ENCODE assay signal across 22 cellular contexts in the genomic region with DNA sequence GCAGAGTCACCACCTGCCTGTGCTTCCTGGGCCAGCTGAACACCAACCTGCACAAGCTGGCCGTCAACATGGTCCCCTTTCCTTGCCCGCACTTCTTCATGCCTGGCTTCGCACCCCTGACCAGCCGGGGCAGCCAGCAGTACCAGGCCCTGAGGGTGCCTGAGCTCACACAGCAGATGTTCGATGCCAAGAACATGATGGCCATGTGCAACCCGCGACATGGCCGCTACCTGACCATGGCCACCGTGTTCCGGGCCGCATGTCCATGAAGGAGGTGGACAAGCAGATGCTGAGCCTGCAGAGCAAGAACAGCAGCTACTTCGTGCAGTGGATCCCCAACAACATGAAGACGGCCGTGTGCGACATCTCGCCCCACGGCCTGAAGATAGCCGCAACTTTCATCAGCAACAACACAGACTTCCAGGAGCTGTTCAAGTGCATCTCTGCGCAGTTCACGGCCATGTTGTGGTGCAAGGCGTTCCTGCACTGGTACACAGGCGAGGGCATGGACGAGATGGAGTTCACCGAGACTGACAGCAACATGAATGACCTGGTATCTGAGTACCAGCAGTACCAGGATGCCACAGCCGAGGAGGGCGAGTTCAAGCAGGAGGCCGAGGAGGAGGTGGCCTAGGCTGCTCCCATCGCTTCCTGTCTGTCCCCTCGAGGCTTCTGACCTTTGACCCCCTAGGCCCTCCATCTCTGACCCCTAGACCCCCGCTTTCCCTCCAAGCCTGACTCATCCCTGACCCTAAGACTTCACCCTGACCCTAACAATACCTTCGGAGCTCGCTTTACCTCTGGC.
DNase-seq lines count a peak whose midpoint lies in the region; ATAC-seq, FAIRE-seq and TF ChIP-seq lines count a peak whose summit lies in the region.
"Had no signal": no experiment of that assay in that cellular context is flagged by ENCODE, and none has a peak within 500 bp of the region (broad histone marks: within the 10 kb centered on the region; RNA-seq: fewer than 3 reads in every experiment).

No MANE protein-coding gene starts in this region.

- TF ChIP-seq CTCF in A549 (IDR thresholded peaks at IDR 0.05) (no peak), H1 (IDR thresholded peaks at IDR 0.05; ENCODE audit: control extremely low read depth in 1 of 3, insufficient read depth in 1 of 3, low read depth in 1 of 3, low read length in 3 of 3) (no peak), sigmoid colon (IDR thresholded peaks at IDR 0.05) (no peak)

- no peaks in the 10 kb centered on the region for H3K79me1 ChIP-seq in H1 (ENCODE audit: low read depth, low read length)

- intact Hi-C loops in posterior vena cava (cut with DNase I): no loop called here
- intact Hi-C loops in sigmoid colon (cut with DNase I): no loop called here

- no peak overlapping the region for H3K4me3 ChIP-seq in A549
- H3K4me3 ChIP-seq in H1 (ENCODE audit: extremely low read depth in 1 of 4, insufficient read depth in 2 of 4, low read depth in 3 of 4, low read length in 4 of 4): no peak overlapping the region
- no peak overlapping the region for H3K4me3 ChIP-seq in sigmoid colon
- H3K4me3 ChIP-seq: BLaER1 treated with 17β-estradiol and CSF1 and Interleukin-3, amounts not matched to agents 10 nM and 100 nM had no signal

- no peaks in the 10 kb centered on the region for H3K27me3 ChIP-seq in H1 (replicated peaks in 1 of 4; ENCODE audit: control insufficient read depth in 3 of 4, extremely low read depth in 1 of 4, insufficient read depth in 3 of 4, low read length in 3 of 4)
- H3K27me3 ChIP-seq in sigmoid colon: no peaks in the 10 kb centered on the region

- TF ChIP-seq RAD21 in A549 (conservative IDR thresholded peaks at IDR 0.05 in 1 of 2, IDR thresholded peaks at IDR 0.05 in 1 of 2) (no peak), H1 (IDR thresholded peaks at IDR 0.05 in 1 of 2, conservative IDR thresholded peaks at IDR 0.05 in 1 of 2; ENCODE audit: low read depth in 2 of 2, low read length in 2 of 2) (no peak)

- no peak overlapping the region for H3K4me2 ChIP-seq in A549
- H3K4me2 ChIP-seq in H1 (ENCODE audit: insufficient read depth in 1 of 2, low read depth in 2 of 2, low read length in 2 of 2): no peak overlapping the region
- H3K4me2 ChIP-seq: BLaER1 treated with 17β-estradiol and CSF1 and Interleukin-3, amounts not matched to agents 10 nM and 100 nM had no signal

- H3K18ac ChIP-seq in H1 (ENCODE audit: extremely low read depth, low read length): no peak overlapping the region

- H4K20me1 ChIP-seq in H1 (replicated peaks in 1 of 2; ENCODE audit: control insufficient read depth in 1 of 2, insufficient read depth in 2 of 2, low read length in 2 of 2): no peaks in the 10 kb centered on the region
- H4K20me1 ChIP-seq: BLaER1 treated with 17β-estradiol and CSF1 and Interleukin-3, amounts not matched to agents 10 nM and 100 nM had no signal

- H3K4ac ChIP-seq in H1 (replicated peaks; ENCODE audit: insufficient read length, low read depth, low read length): no peak overlapping the region

- no peak overlapping the region for H2BK15ac ChIP-seq in H1 (ENCODE audit: low read length)

- H3K9me3 ChIP-seq in A549 (no peaks in the 10 kb centered on the region), H1 (ENCODE audit: insufficient read depth in 2 of 2, low read depth in 1 of 2, low read length in 1 of 2) (peaks cover 0 to 6% of the 10 kb centered on the region in 2 experiments; a peak in 1 of 4 replicates), sigmoid colon (no peaks in the 10 kb centered on the region)
- H3K9me3 ChIP-seq: Caco-2 had no signal

- no peak overlapping the region for H2BK5ac ChIP-seq in H1 (ENCODE audit: low read depth, low read length)

- H3K14ac ChIP-seq in H1 (ENCODE audit: insufficient read length): no peak overlapping the region

- no peak overlapping the region for H4K91ac ChIP-seq in H1 (replicated peaks; ENCODE audit: insufficient read length, low read length)

- FAIRE-seq in A549 (lab: Jason Lieb, UNC) (peak; percentile 73), H1 (lab: Jason Lieb, UNC) (peak; percentile 7), frontal cortex (lab: Jason Lieb, UNC) (no peak)
- FAIRE-seq: A204.1, D721Med, G401.6, GM12891 had no signal

- H3K56ac ChIP-seq in H1 (replicated peaks; ENCODE audit: insufficient read length, low read depth, low read length): no peak overlapping the region

- TF ChIP-seq POLR2A in A549 (IDR thresholded peaks at IDR 0.05; ENCODE audit: low read length) (no peak), H1 (IDR thresholded peaks at IDR 0.05; ENCODE audit: control extremely low read depth in 1 of 2, low read depth in 2 of 2, low read length in 2 of 2) (no peak), sigmoid colon (IDR thresholded peaks at IDR 0.05) (no peak)

- POLR2A ChIA-PET in A549 (lab: Yijun Ruan, JAX): no interaction called here
- POLR2A ChIA-PET in H1 (lab: Charles Lee; ENCODE audit: partially characterized antibody): no interaction called here

- no peak overlapping the region for H2AK5ac ChIP-seq in H1 (ENCODE audit: low read depth, low read length)

- WGBS in A549 (ENCODE audit: missing lambda C conversion rate): 81% methylated on average over 23 of the region's 32 CpGs
- 91% methylated on average over 28 of the region's 32 CpGs; no CpG with 5 or more reads in 1 of the 2 experiments for WGBS in H1 (ENCODE audit: extremely low coverage in 1 of 2, insufficient coverage in 1 of 2, insufficient read length in 1 of 2, insufficient replicate concordance in 2 of 2, low coverage in 1 of 2, low lambda C conversion rate in 2 of 2, missing lambda C conversion rate in 1 of 2), 2 experiments
- WGBS in sigmoid colon, 2 donors: 92 to 95% methylated on average over 32 of the region's 32 CpGs

- TF ChIP-seq EP300 in A549 (IDR thresholded peaks at IDR 0.05): no peak
- TF ChIP-seq EP300 in H1 (IDR thresholded peaks at IDR 0.05; ENCODE audit: borderline replicate concordance in 1 of 2, low read depth in 2 of 2, low read length in 2 of 2): no peak
- no peak for TF ChIP-seq EP300 in sigmoid colon (IDR thresholded peaks at IDR 0.05)

- ATAC-seq in A549: no peak
- ATAC-seq: CD8-positive, alpha-beta T cell had no signal

- no peak overlapping the region for H3K23ac ChIP-seq in H1 (ENCODE audit: insufficient read length)

- no peak overlapping the region for H2BK120ac ChIP-seq in H1 (replicated peaks; ENCODE audit: low read depth, low read length)

- H3K79me2 ChIP-seq in H1 (ENCODE audit: control insufficient read depth in 1 of 2, insufficient read depth in 2 of 2, low read length in 2 of 2): no peaks in the 10 kb centered on the region

- H2BK20ac ChIP-seq in H1 (ENCODE audit: low read length): no peak overlapping the region

- H3K27ac ChIP-seq in A549 (no peak overlapping the region), H1 (ENCODE audit: low read depth, low read length) (no peak overlapping the region), sigmoid colon (no peak overlapping the region)
- H3K27ac ChIP-seq: BLaER1 treated with 17β-estradiol and CSF1 and Interleukin-3, amounts not matched to agents 10 nM and 100 nM; C4-2B had no signal

- CTCF ChIA-PET in A549 (lab: Yijun Ruan, JAX) (no interaction called here), H1 (lab: Charles Lee; ENCODE audit: partially characterized antibody) (interaction anchor here (0.5 kb wide), 1 partner anchor 1190 kb away, joined by 4 read pairs; no protein-coding TSS in a partner anchor)

- no peak overlapping the region for H2BK12ac ChIP-seq in H1 (ENCODE audit: low read depth, low read length)

- DNase-seq in A549 (ENCODE audit: low read depth in 1 of 2, low spot score in 1 of 2): no peak
- DNase-seq in H1 (ENCODE audit: low read depth in 1 of 2, low spot score in 2 of 2): no peak
- peak; percentile 76 for DNase-seq in mesenteric fat pad (ENCODE audit: low spot score)
- DNase-seq in posterior vena cava (ENCODE audit: low spot score): peak; percentile 73
- no peak for DNase-seq in iPS-NIHi11 (ENCODE audit: low spot score)
- DNase-seq in sigmoid colon: no peak
- DNase-seq in frontal cortex (ENCODE audit: low spot score in 2 of 2): no peak
- no peak for DNase-seq in UCSD-AML1 (lab: John Stamatoyannopoulos, UW; ENCODE audit: unreplicated experiment)
- DNase-seq: 8988T; AML-193; Caco-2; Calu3; CD4-positive, alpha-beta T cell; CD8-positive, alpha-beta T cell; DMS79 treated with DMSO at 0.1 percent for 48 hours; GF-D8 had no signal

- H3K23me2 ChIP-seq in H1 (ENCODE audit: low read depth, low read length): no peaks in the 10 kb centered on the region

- H3K36me3 ChIP-seq in H1 (ENCODE audit: control insufficient read depth in 2 of 4, insufficient read depth in 4 of 4, low read length in 3 of 4) (no peaks in the 10 kb centered on the region), sigmoid colon (no peaks in the 10 kb centered on the region)
- H3K36me3 ChIP-seq: BLaER1 treated with 17β-estradiol and CSF1 and Interleukin-3, amounts not matched to agents 10 nM and 100 nM had no signal

- no peaks in the 10 kb centered on the region for H3K4me1 ChIP-seq in A549
- no peaks in the 10 kb centered on the region for H3K4me1 ChIP-seq in H1 (replicated peaks in 1 of 4; ENCODE audit: control insufficient read depth in 3 of 4, insufficient read depth in 4 of 4, low read length in 3 of 4)
- peaks cover 0 to 4% (median 0%) of the 10 kb centered on the region in 4 donors for H3K4me1 ChIP-seq in sigmoid colon
- H3K4me1 ChIP-seq: BLaER1 treated with 17β-estradiol and CSF1 and Interleukin-3, amounts not matched to agents 10 nM and 100 nM; Caco-2 had no signal

- no peak overlapping the region for H4K8ac ChIP-seq in H1 (ENCODE audit: extremely low read depth, insufficient read depth, low read length)

- H4K5ac ChIP-seq in H1 (ENCODE audit: insufficient read length, low read depth, low read length): no peak overlapping the region

- H3K9ac ChIP-seq in H1 (replicated peaks in 1 of 4; ENCODE audit: extremely low read depth in 1 of 4, low read depth in 3 of 4, low read length in 3 of 4): no peak overlapping the region
- H3K9ac ChIP-seq: BLaER1 treated with 17β-estradiol and CSF1 and Interleukin-3, amounts not matched to agents 10 nM and 100 nM had no signal

- H2AFZ ChIP-seq in H1 (ENCODE audit: low read length): no peak overlapping the region

TF ChIP-seq in A549, 52 proteins besides CTCF, POLR2A, EP300 and RAD21 (continues in another document):
- no peak for TF ChIP-seq TFCP2L1 (CRISPR knock-in tag; IDR thresholded peaks at IDR 0.05)
- TF ChIP-seq ZNF302 (CRISPR knock-in tag; IDR thresholded peaks at IDR 0.05): no peak
- TF ChIP-seq HOXB5 (CRISPR knock-in tag; IDR thresholded peaks at IDR 0.05): no peak
- no peak for TF ChIP-seq KDM5A (IDR thresholded peaks at IDR 0.05)

TF ChIP-seq in H1, 55 proteins besides CTCF, POLR2A, EP300 and RAD21 (continues in another document):
- TF ChIP-seq TBP (IDR thresholded peaks at IDR 0.05; ENCODE audit: low read depth, low read length) (no peak), NRF1 (IDR thresholded peaks at IDR 0.05; ENCODE audit: low read depth, low read length) (no peak), KDM5A (IDR thresholded peaks at IDR 0.05; ENCODE audit: low read length) (no peak)

Comparison
In these comparisons a context has a peak if more than half of its experiments do, and no peak if none do; other contexts are left out.
1. DNase-seq: peak in mesenteric fat pad (single experiment) and posterior vena cava (single experiment); none in A549 (0 of 2), H1 (0 of 2), iPS-NIHi11 (single experiment), sigmoid colon (single experiment), frontal cortex (0 of 2) and UCSD-AML1 (single experiment).